Comparison of ENCODE assay signal across 8 cellular contexts in genomic region chr1:245283001-245283400, GRCh38.
"Had no signal": no experiment of that assay in that cellular context is flagged by ENCODE, and none has a peak within 500 bp of the region (broad histone marks: within the 10 kb centered on the region; RNA-seq: fewer than 3 reads in every experiment).

No MANE protein-coding gene starts in this region.

- H2AFZ ChIP-seq: GM23338 had no signal

- H3K36me3 ChIP-seq: HAP-1 had no signal

- H3K4me3 ChIP-seq: GM23338, HAP-1 had no signal

- H3K4me3 Mint-ChIP-seq: GM23338, HFFc6, IgD-negative memory B cell had no signal

- H3K27ac ChIP-seq: HL-60 had no signal

- DNase-seq: H7, HFFc6 had no signal

- FAIRE-seq: HepG2 had no signal

- H3K9me3 ChIP-seq: HAP-1 had no signal

- H3K4me2 ChIP-seq: GM23338 had no signal

- ATAC-seq: GM23338, HCT116, HepG2 had no signal

- H3K27ac Mint-ChIP-seq: GM23338, HFFc6, IgD-negative memory B cell had no signal

- H3K4me1 ChIP-seq: HAP-1 had no signal

- H3K9me3 Mint-ChIP-seq: HFFc6 had no signal

- H3K4me1 Mint-ChIP-seq: GM23338, IgD-negative memory B cell had no signal

- H3K36me3 Mint-ChIP-seq: IgD-negative memory B cell had no signal
